In the genomic region with DNA sequence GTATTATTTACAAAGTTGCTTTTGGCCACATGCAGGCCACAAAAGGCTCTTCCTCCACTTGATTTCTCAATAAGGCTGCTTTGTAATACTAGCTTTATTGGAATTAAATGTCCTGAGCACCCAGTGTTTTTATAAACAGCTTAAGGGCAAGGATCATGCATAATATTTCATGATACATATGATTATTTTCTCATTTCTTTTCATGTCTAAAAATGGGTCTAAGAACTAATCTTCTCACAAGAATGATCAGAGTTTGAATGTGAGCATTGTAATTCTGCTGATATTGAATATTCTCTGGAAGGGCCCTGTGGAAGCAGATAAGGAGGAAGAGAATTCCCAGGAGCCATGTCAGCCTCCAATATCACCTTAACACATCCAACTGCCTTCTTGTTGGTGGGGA, we compare ENCODE assay signal across 1 cellular context.
TF ChIP-seq lines count a peak whose summit lies in the region.

A gene (plus strand): TSS at position 301 of the 400 bp plus-strand sequence. CDS start 45 bp downstream, at position 346.

TF ChIP-seq in GM23338, 12 proteins besides CTCF, POLR2A, EP300 and RAD21 (continued from another document):
- TF ChIP-seq, protein P1, sequence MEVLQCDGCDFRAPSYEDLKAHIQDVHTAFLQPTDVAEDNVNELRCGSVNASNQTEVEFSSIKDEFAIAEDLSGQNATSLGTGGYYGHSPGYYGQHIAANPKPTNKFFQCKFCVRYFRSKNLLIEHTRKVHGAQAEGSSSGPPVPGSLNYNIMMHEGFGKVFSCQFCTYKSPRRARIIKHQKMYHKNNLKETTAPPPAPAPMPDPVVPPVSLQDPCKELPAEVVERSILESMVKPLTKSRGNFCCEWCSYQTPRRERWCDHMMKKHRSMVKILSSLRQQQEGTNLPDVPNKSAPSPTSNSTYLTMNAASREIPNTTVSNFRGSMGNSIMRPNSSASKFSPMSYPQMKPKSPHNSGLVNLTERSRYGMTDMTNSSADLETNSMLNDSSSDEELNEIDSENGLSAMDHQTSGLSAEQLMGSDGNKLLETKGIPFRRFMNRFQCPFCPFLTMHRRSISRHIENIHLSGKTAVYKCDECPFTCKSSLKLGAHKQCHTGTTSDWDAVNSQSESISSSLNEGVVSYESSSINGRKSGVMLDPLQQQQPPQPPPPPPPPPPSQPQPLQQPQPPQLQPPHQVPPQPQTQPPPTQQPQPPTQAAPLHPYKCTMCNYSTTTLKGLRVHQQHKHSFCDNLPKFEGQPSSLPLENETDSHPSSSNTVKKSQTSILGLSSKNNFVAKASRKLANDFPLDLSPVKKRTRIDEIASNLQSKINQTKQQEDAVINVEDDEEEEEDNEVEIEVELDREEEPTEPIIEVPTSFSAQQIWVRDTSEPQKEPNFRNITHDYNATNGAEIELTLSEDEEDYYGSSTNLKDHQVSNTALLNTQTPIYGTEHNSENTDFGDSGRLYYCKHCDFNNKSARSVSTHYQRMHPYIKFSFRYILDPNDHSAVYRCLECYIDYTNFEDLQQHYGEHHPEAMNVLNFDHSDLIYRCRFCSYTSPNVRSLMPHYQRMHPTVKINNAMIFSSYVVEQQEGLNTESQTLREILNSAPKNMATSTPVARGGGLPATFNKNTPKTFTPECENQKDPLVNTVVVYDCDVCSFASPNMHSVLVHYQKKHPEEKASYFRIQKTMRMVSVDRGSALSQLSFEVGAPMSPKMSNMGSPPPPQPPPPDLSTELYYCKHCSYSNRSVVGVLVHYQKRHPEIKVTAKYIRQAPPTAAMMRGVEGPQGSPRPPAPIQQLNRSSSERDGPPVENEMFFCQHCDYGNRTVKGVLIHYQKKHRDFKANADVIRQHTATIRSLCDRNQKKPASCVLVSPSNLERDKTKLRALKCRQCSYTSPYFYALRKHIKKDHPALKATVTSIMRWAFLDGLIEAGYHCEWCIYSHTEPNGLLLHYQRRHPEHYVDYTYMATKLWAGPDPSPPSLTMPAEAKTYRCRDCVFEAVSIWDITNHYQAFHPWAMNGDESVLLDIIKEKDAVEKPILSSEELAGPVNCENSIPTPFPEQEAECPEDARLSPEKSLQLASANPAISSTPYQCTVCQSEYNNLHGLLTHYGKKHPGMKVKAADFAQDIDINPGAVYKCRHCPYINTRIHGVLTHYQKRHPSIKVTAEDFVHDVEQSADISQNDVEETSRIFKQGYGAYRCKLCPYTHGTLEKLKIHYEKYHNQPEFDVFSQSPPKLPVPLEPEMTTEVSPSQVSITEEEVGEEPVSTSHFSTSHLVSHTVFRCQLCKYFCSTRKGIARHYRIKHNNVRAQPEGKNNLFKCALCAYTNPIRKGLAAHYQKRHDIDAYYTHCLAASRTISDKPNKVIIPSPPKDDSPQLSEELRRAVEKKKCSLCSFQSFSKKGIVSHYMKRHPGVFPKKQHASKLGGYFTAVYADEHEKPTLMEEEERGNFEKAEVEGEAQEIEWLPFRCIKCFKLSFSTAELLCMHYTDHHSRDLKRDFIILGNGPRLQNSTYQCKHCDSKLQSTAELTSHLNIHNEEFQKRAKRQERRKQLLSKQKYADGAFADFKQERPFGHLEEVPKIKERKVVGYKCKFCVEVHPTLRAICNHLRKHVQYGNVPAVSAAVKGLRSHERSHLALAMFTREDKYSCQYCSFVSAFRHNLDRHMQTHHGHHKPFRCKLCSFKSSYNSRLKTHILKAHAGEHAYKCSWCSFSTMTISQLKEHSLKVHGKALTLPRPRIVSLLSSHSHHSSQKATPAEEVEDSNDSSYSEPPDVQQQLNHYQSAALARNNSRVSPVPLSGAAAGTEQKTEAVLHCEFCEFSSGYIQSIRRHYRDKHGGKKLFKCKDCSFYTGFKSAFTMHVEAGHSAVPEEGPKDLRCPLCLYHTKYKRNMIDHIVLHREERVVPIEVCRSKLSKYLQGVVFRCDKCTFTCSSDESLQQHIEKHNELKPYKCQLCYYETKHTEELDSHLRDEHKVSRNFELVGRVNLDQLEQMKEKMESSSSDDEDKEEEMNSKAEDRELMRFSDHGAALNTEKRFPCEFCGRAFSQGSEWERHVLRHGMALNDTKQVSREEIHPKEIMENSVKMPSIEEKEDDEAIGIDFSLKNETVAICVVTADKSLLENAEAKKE (CRISPR knock-in tag; IDR thresholded peaks at IDR 0.05): no peak
- no peak for TF ChIP-seq NANOG (IDR thresholded peaks at IDR 0.05; ENCODE audit: borderline replicate concordance)
- no peak for TF ChIP-seq EZH2 (IDR thresholded peaks at IDR 0.05; ENCODE audit: low read depth, unreplicated experiment)
- TF ChIP-seq STAT1 (IDR thresholded peaks at IDR 0.05; ENCODE audit: unreplicated experiment): no peak
- no peak for TF ChIP-seq JUNB (IDR thresholded peaks at IDR 0.05; ENCODE audit: unreplicated experiment)
- no peak for TF ChIP-seq CREB1 (CRISPR knock-in tag; IDR thresholded peaks at IDR 0.05; ENCODE audit: low read depth)
- no peak for TF ChIP-seq ZNF114 (CRISPR knock-in tag; IDR thresholded peaks at IDR 0.05)
- TF ChIP-seq, protein P2, sequence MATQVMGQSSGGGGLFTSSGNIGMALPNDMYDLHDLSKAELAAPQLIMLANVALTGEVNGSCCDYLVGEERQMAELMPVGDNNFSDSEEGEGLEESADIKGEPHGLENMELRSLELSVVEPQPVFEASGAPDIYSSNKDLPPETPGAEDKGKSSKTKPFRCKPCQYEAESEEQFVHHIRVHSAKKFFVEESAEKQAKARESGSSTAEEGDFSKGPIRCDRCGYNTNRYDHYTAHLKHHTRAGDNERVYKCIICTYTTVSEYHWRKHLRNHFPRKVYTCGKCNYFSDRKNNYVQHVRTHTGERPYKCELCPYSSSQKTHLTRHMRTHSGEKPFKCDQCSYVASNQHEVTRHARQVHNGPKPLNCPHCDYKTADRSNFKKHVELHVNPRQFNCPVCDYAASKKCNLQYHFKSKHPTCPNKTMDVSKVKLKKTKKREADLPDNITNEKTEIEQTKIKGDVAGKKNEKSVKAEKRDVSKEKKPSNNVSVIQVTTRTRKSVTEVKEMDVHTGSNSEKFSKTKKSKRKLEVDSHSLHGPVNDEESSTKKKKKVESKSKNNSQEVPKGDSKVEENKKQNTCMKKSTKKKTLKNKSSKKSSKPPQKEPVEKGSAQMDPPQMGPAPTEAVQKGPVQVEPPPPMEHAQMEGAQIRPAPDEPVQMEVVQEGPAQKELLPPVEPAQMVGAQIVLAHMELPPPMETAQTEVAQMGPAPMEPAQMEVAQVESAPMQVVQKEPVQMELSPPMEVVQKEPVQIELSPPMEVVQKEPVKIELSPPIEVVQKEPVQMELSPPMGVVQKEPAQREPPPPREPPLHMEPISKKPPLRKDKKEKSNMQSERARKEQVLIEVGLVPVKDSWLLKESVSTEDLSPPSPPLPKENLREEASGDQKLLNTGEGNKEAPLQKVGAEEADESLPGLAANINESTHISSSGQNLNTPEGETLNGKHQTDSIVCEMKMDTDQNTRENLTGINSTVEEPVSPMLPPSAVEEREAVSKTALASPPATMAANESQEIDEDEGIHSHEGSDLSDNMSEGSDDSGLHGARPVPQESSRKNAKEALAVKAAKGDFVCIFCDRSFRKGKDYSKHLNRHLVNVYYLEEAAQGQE (IDR thresholded peaks at IDR 0.05; ENCODE audit: unreplicated experiment): no peak
- no peak for TF ChIP-seq EZH2phosphoT487 (IDR thresholded peaks at IDR 0.05; ENCODE audit: unreplicated experiment)
- no peak for TF ChIP-seq POLR2AphosphoS5 (IDR thresholded peaks at IDR 0.05; ENCODE audit: low read depth)
- no peak for TF ChIP-seq ZNF331 (CRISPR knock-in tag; IDR thresholded peaks at IDR 0.05; ENCODE audit: low read depth)
